18 cellular contexts compared by ENCODE assay signal in the genomic region with DNA sequence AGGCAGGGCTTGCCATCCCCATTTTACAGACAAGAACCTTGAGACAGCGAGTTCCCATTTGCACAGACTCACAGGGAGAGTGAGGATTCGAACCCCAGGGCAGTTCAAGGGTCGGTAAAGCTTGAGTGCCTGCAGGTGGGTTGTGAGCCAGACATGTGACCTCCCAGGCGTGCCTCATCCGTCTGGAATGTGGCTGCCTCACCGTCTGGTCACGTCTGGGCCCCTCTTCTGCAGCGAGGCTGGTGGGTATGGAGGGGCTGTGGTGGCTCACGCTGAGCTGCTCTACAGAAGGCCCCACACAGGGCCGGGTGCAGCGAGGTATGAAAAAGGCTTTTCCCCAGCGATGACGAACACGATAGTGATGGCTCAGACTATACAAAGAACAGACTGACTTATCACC. TPM values are rescaled to one million over a fixed set of nuclear protein-coding genes. Genes with fewer than 3 reads are reported as not detected.
DNase-seq lines count a peak whose midpoint lies in the region; ATAC-seq, FAIRE-seq and TF ChIP-seq lines count a peak whose summit lies in the region.
"Had no signal": no experiment of that assay in that cellular context is flagged by ENCODE, and none has a peak within 500 bp of the region (broad histone marks: within the 10 kb centered on the region; RNA-seq: fewer than 3 reads in every experiment).

No MANE protein-coding gene starts in this region.

- no peak overlapping the region for H3K23ac ChIP-seq in neuronal stem cell (ENCODE audit: low read depth, low read length, poor library complexity)

- H3K4ac ChIP-seq in neuronal stem cell (ENCODE audit: low read length) = no peak overlapping the region

- H3K4me1 Mint-ChIP-seq in GM23338 = peaks cover 14% of the 10 kb centered on the region

- H2BK12ac ChIP-seq in neuronal stem cell (ENCODE audit: low read length) = no peak overlapping the region

- no peak overlapping the region for H2BK120ac ChIP-seq in neuronal stem cell (ENCODE audit: low read depth, low read length)

- H3K4me3 ChIP-seq in GM23338 (no peak overlapping the region), epithelial cell of proximal tubule (ENCODE audit: low read depth, low read length) (no peak overlapping the region), neuronal stem cell (ENCODE audit: low read length in 2 of 2) (no peak overlapping the region), aorta (ENCODE audit: low read length in 2 of 2) (no peak overlapping the region)
- H3K4me3 ChIP-seq: BLaER1 treated with 17β-estradiol and CSF1 and Interleukin-3, amounts not matched to agents 10 nM and 100 nM had no signal

- no peaks in the 10 kb centered on the region for H3K4me1 ChIP-seq in GM23338 (ENCODE audit: insufficient read depth)
- peaks cover 11 to 18% of the 10 kb centered on the region in 2 donors for H3K4me1 ChIP-seq in neuronal stem cell (ENCODE audit: control insufficient read depth in 2 of 2, insufficient read depth in 1 of 2, low read depth in 1 of 2, low read length in 2 of 2)
- no peaks in the 10 kb centered on the region for H3K4me1 ChIP-seq in aorta (ENCODE audit: control insufficient read depth in 1 of 2, insufficient read depth in 2 of 2, low read length in 2 of 2)

- no peaks in the 10 kb centered on the region for H3F3A ChIP-seq in GM23338 (replicated peaks; ENCODE audit: low read depth)

- no peak overlapping the region for H3K27ac Mint-ChIP-seq in GM23338
- H3K27ac Mint-ChIP-seq: nephron progenitor cell had no signal

- no peaks in the 10 kb centered on the region for H4K20me1 ChIP-seq in GM23338 (replicated peaks; ENCODE audit: insufficient read depth)
- H4K20me1 ChIP-seq: BLaER1 treated with 17β-estradiol and CSF1 and Interleukin-3, amounts not matched to agents 10 nM and 100 nM had no signal

- H3K9me2 ChIP-seq in GM23338 (ENCODE audit: insufficient read depth) = no peaks in the 10 kb centered on the region

- H3K9ac ChIP-seq in neuronal stem cell (ENCODE audit: low read depth, low read length, poor library complexity) = no peak overlapping the region
- H3K9ac ChIP-seq: BLaER1 treated with 17β-estradiol and CSF1 and Interleukin-3, amounts not matched to agents 10 nM and 100 nM had no signal

- H3K4me2 ChIP-seq in GM23338 (no peak overlapping the region), neuronal stem cell (ENCODE audit: insufficient read depth, low read length, poor library complexity, severe bottlenecking) (no peak overlapping the region)
- H3K4me2 ChIP-seq: BLaER1 treated with 17β-estradiol and CSF1 and Interleukin-3, amounts not matched to agents 10 nM and 100 nM had no signal

- ATAC-seq in GM23338 (peak; percentile 75), aorta (ENCODE audit: low FRiP score) (no peak)
- ATAC-seq: left ventricle myocardium superior had no signal

- H4K8ac ChIP-seq in neuronal stem cell (ENCODE audit: low read depth, low read length) = no peak overlapping the region

- no peak overlapping the region for H4K91ac ChIP-seq in neuronal stem cell (ENCODE audit: low read depth, low read length, poor library complexity)

- TF ChIP-seq CTCF in GM23338 (conservative IDR thresholded peaks at IDR 0.05; ENCODE audit: low read depth in 2 of 2) (no peak), epithelial cell of proximal tubule (conservative IDR thresholded peaks at IDR 0.05; ENCODE audit: low read depth, low read length) (no peak), D721Med (IDR thresholded peaks at IDR 0.05; ENCODE audit: insufficient read depth, missing control alignments) (no peak)

- H3K27me3 Mint-ChIP-seq in GM23338 (ENCODE audit: insufficient read depth, low read depth, poor library complexity) = peaks cover 12% of the 10 kb centered on the region

- 0 out of 2 replicates have a peak overlapping the region, but pooled peaks have one; percentile 59 for H2AFZ ChIP-seq in GM23338
- no peak overlapping the region for H2AFZ ChIP-seq in neuronal stem cell (ENCODE audit: low read length)

- peak overlapping the region; percentile 42 for H2AK5ac ChIP-seq in neuronal stem cell (ENCODE audit: low read depth, low read length)

- no peak overlapping the region for H3K4me3 Mint-ChIP-seq in GM23338
- H3K4me3 Mint-ChIP-seq: nephron progenitor cell had no signal

- peak; percentile 53 for DNase-seq in GM23338 (ENCODE audit: low spot score)
- peak; percentile 52 for DNase-seq in NCI-H2171 (lab: John Stamatoyannopoulos, UW)
- peak; percentile 59 for DNase-seq in epithelial cell of proximal tubule (ENCODE audit: low read depth)
- DNase-seq in neuronal stem cell (ENCODE audit: low spot score) = no peak
- no peak for DNase-seq in pons (ENCODE audit: low spot score)
- no peak for DNase-seq in D721Med (ENCODE audit: insufficient read length, low spot score)
- no peak for DNase-seq in NCI-H510A treated with DMSO at 0.1 percent for 48 hours (lab: John Stamatoyannopoulos, UW)
- no peak for DNase-seq in aorta
- DNase-seq: activated CD4-positive, alpha-beta T cell treated with anti-CD3 and anti-CD28 coated beads, Interleukin-2, amount 50 U/mL, for 1 hour; activated T-cell treated with anti-CD3 and anti-CD28 coated beads, Interleukin-2, amount 50 U/mL, for 48 hours; amygdala; dermis blood vessel endothelial cell; left ventricle myocardium superior; NCI-H1048; NCI-H446 treated with DMSO at 0.1 percent for 48 hours; nephron progenitor cell had no signal

- no peaks in the 10 kb centered on the region for H3K9me3 Mint-ChIP-seq in GM23338
- H3K9me3 Mint-ChIP-seq: nephron progenitor cell had no signal

- H3K14ac ChIP-seq in neuronal stem cell (ENCODE audit: low read length) = peak overlapping the region; percentile 6

- no peaks in the 10 kb centered on the region for H3K36me3 Mint-ChIP-seq in GM23338 (ENCODE audit: low read depth)

- peak overlapping the region; percentile 22 for H2BK15ac ChIP-seq in neuronal stem cell (ENCODE audit: low read length)

- H3K79me2 ChIP-seq in GM23338 (replicated peaks; ENCODE audit: insufficient read depth) = no peaks in the 10 kb centered on the region

- H3K79me1 ChIP-seq in neuronal stem cell (ENCODE audit: low read depth, low read length) = no peaks in the 10 kb centered on the region

- intact Hi-C loops in aorta (cut with DNase I) = no loop called here

- H3K9me3 ChIP-seq in neuronal stem cell (replicated peaks in 1 of 2; ENCODE audit: control insufficient read depth in 2 of 2, insufficient read depth in 1 of 2, low read depth in 1 of 2, low read length in 2 of 2) (no peaks in the 10 kb centered on the region), aorta (ENCODE audit: control insufficient read depth, low read length) (no peaks in the 10 kb centered on the region)
- H3K9me3 ChIP-seq: BLaER1 treated with 17β-estradiol and CSF1 and Interleukin-3, amounts not matched to agents 10 nM and 100 nM had no signal

- FAIRE-seq in D721Med (lab: Jason Lieb, UNC) = no peak

- no peaks in the 10 kb centered on the region for H3K36me3 ChIP-seq in GM23338 (ENCODE audit: insufficient read depth)
- H3K36me3 ChIP-seq in neuronal stem cell (replicated peaks in 1 of 2; ENCODE audit: control insufficient read depth in 2 of 2, insufficient read depth in 2 of 2, low read length in 2 of 2) = no peaks in the 10 kb centered on the region
- no peaks in the 10 kb centered on the region for H3K36me3 ChIP-seq in aorta (ENCODE audit: control insufficient read depth in 1 of 2, insufficient read depth in 2 of 2, low read length in 1 of 2)
- H3K36me3 ChIP-seq: BLaER1 treated with 17β-estradiol and CSF1 and Interleukin-3, amounts not matched to agents 10 nM and 100 nM had no signal

- no peak overlapping the region for H3K27ac ChIP-seq in GM23338 (ENCODE audit: low read depth)
- no peak overlapping the region for H3K27ac ChIP-seq in neuronal stem cell (replicated peaks; ENCODE audit: low read length)
- H3K27ac ChIP-seq in aorta (ENCODE audit: low read depth in 1 of 2, low read length in 2 of 2) = no peak overlapping the region
- H3K27ac ChIP-seq: BLaER1 treated with 17β-estradiol and CSF1 and Interleukin-3, amounts not matched to agents 10 nM and 100 nM had no signal

- no peak overlapping the region for H2BK5ac ChIP-seq in neuronal stem cell (ENCODE audit: low read length)

- no CpG with 5 or more reads among the region's 14 CpGs for WGBS in neuronal stem cell (ENCODE audit: extremely low coverage in 2 of 2, insufficient read length in 2 of 2, insufficient replicate concordance in 1 of 2), 2 donors
- WGBS in aorta, 2 donors = 37 to 40% methylated on average over 14 of the region's 14 CpGs

- no peak overlapping the region for H3K18ac ChIP-seq in neuronal stem cell (ENCODE audit: low read length)

- H3K27me3 ChIP-seq in GM23338 (ENCODE audit: insufficient read depth) = no peaks in the 10 kb centered on the region
- H3K27me3 ChIP-seq in neuronal stem cell (ENCODE audit: control insufficient read depth in 3 of 3, insufficient read depth in 3 of 3, low read depth in 1 of 3, low read length in 3 of 3) = no peaks in the 10 kb centered on the region
- no peaks in the 10 kb centered on the region for H3K27me3 ChIP-seq in aorta (ENCODE audit: control insufficient read depth in 1 of 2, insufficient read depth in 2 of 2, low read length in 1 of 2)
- H3K27me3 ChIP-seq: BLaER1 treated with 17β-estradiol and CSF1 and Interleukin-3, amounts not matched to agents 10 nM and 100 nM had no signal

TF ChIP-seq in GM23338, 12 proteins besides CTCF, POLR2A, EP300 and RAD21 (continues in another document):
- TF ChIP-seq POLR2AphosphoS5 (IDR thresholded peaks at IDR 0.05; ENCODE audit: low read depth) (no peak), NANOG (IDR thresholded peaks at IDR 0.05; ENCODE audit: borderline replicate concordance) (no peak)

RNA-seq across cellular contexts. Expression of gene LHX1, which starts 35.8 kb away (rescaled TPM):
- total RNA-seq in GM23338 (2014; rRNA removed; shearing (Covaris generic)) = 0.52 and 0.58 TPM in 2 replicates
- polyA plus RNA-seq in GM23338 (2016; fragmentation: Nextera tagmentation; extraction: Ambion mirVana) (0.74 and 1.1 TPM in 2 replicates), aorta (not detected)
- total RNA-seq in epithelial cell of proximal tubule (43.1 and 51.9 TPM in 2 replicates), aorta (not detected)
- 0.04 TPM for polyA plus RNA-seq in neuronal stem cell (2013, experiment 1 of 2)
- polyA plus RNA-seq in neuronal stem cell (2013, experiment 2 of 2) = 0.06 TPM
- total RNA-seq: left ventricle myocardium superior, subcutaneous adipose tissue had no signal

RNA-seq across cellular contexts. Expression of gene AATF, which starts 47.2 kb away (rescaled TPM):
- 40.2 and 53.7 TPM in 2 replicates for total RNA-seq in GM23338 (2014; rRNA removed; shearing (Covaris generic))
- polyA plus RNA-seq in GM23338 (2016; fragmentation: Nextera tagmentation; extraction: Ambion mirVana) (64.1 and 71.2 TPM in 2 replicates), aorta (10 to 100 TPM; 38.2 to 44.2 TPM)
- total RNA-seq in epithelial cell of proximal tubule (70.2 and 78.9 TPM in 2 replicates), aorta (10 to 100 TPM; 36.1 to 41.0 TPM)
- 58.6 TPM for polyA plus RNA-seq in neuronal stem cell (2013, experiment 1 of 2)
- polyA plus RNA-seq in neuronal stem cell (2013, experiment 2 of 2) = 62.9 TPM

Comparison
In these comparisons a context has a peak if more than half of its experiments do, and no peak if none do; other contexts are left out.
1. DNase-seq: peak in GM23338 (single experiment), NCI-H2171 (single experiment) and epithelial cell of proximal tubule (single experiment); none in neuronal stem cell (single experiment), pons (single experiment), D721Med (single experiment), NCI-H510A treated with DMSO at 0.1 percent for 48 hours (single experiment) and aorta (0 of 2).
2. RNA of gene LHX1, which starts 35.8 kb away (total RNA-seq): 43.1 to 51.9 TPM in epithelial cell of proximal tubule; 0.52 to 0.58 TPM in GM23338 and not detected in aorta; every median in the first group is over 10 times any median in the second.